In genomic region chr13:106661236-106661635, GRCh38 we compare ENCODE assay signal across 20 cellular contexts.
"Had no signal": no experiment of that assay in that cellular context is flagged by ENCODE, and none has a peak within 500 bp of the region (broad histone marks: within the 10 kb centered on the region; RNA-seq: fewer than 3 reads in every experiment).

No MANE protein-coding gene starts in this region.

- ATAC-seq: K562 had no signal

- FAIRE-seq: HTR-8/SVneo, K562, RCC 7860 had no signal

- H3K4me2 ChIP-seq: KMS-11 had no signal

- H3K4me1 ChIP-seq: SJSA1 had no signal

- H3K36me3 Mint-ChIP-seq: IgD-negative memory B cell had no signal

- H3K27ac Mint-ChIP-seq: IgD-negative memory B cell had no signal

- H3K36me3 ChIP-seq: SJSA1 had no signal

- DNase-seq: Kasumi-1, MM.1S, NCI-H1092 treated with DMSO at 0.1 percent for 48 hours, NCI-H1436, NCI-H187, NCI-H2029, NCI-H2107, NCI-H2227 treated with DMSO at 0.1 percent for 48 hours, NCI-H526, Right ventricle myocardium superior, RPMI8226, SIG-M5 had no signal

- H3K9me3 ChIP-seq: SJSA1 had no signal

- H3K27me3 ChIP-seq: SJSA1 had no signal

- H3K9ac ChIP-seq: KMS-11 had no signal

- H3K4me3 ChIP-seq: K562, SJSA1, SK-N-MC had no signal

- H3K4me3 Mint-ChIP-seq: IgD-negative memory B cell had no signal

- H3K9me3 Mint-ChIP-seq: IgD-negative memory B cell had no signal

- H3K27ac ChIP-seq: HL-60, KMS-11, SJSA1, SK-N-MC had no signal
